ENCODE assay signal across 8 cellular contexts in the genomic region with DNA sequence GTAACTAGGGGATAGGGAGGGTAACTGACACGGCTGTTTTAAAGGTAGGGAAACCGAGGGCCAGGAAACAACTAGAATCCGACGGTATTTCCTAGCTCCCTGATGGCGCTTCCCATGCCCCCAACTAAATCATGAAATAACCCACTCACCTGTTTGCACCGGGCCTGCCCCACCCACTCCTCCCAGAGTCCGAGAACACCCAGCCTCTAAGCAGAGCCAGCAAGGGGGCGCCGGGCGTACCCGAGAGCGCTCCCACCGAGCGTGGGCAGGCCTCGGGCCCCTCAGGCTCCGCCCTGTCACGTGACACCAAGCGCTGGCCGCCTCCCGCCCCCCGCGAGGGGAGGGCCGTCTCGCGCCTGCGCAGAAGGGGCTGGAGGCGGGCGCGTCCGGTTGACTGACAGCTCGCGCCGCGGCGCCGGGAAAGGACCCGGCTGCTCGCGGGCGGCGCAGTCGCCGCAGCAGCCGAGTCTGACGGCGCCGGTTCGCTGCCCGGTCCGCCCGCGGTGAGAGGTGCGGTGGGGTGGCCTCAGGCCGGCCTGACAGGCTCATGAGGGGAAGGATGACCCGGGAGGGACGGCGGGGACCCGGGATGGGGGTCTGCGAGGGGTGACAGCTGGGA. TPM values are rescaled to one million over a fixed set of nuclear protein-coding genes. Genes with fewer than 3 reads are reported as not detected.
DNase-seq lines count a peak whose midpoint lies in the region; ATAC-seq and TF ChIP-seq lines count a peak whose summit lies in the region.

A gene with protein sequence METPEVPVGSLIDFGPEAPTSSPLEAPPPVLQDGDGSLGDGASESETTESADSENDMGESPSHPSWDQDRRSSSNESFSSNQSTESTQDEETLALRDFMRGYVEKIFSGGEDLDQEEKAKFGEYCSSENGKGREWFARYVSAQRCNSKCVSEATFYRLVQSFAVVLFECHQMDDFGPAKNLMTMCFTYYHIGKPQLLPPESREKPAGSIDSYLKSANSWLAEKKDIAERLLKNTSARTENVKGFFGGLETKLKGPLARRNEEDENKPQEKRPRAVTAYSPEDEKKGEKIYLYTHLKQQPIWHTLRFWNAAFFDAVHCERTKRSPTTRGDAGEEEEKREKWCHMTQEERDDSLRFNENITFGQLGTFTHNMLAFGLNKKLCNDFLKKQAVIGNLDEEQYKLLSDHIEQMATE (plus strand): TSS at position 447 of the 619 bp plus-strand sequence. CDS start 39,277 bp downstream, outside the sequence.

- H3K4me1 ChIP-seq in prostate gland (replicated peaks) (peaks cover 27% of the 10 kb centered on the region), upper lobe of right lung (peaks cover 32% of the 10 kb centered on the region)

- no peaks in the 10 kb centered on the region for H3K27me3 ChIP-seq in prostate gland (replicated peaks; ENCODE audit: insufficient read depth)
- H3K27me3 ChIP-seq in upper lobe of right lung, result no peaks in the 10 kb centered on the region

- H3K36me3 ChIP-seq in prostate gland (no peaks in the 10 kb centered on the region), upper lobe of right lung (no peaks in the 10 kb centered on the region)

- TF ChIP-seq POLR2A in prostate gland (IDR thresholded peaks at IDR 0.05), result peak; percentile 99

- intact Hi-C loops in left cardiac atrium (cut with DNase I) (no loop called here), prostate gland (cut with DNase I) (loop anchor here (5.0 kb wide), 1 partner anchor 60 kb away; no protein-coding TSS in a partner anchor), upper lobe of right lung (cut with DNase I) (no loop called here)

- under 1% methylated on average over 53 of the region's 59 CpGs for WGBS in prostate gland

- H3K27ac ChIP-seq in prostate gland (peak within 1 kb of the TSS; percentile 87 to 95), upper lobe of right lung (peak within 1 kb of the TSS; percentile 90)

- peak; percentile 39; the same call in 1 of the 2 replicates for TF ChIP-seq CTCF in GM12874 (IDR thresholded peaks at IDR 0.05; ENCODE audit: insufficient read depth, low read depth, low read length)
- peak in 3 of 4 experiments; percentile 45 to 59 (median 50) for TF ChIP-seq CTCF in prostate gland (IDR thresholded peaks at IDR 0.05)
- TF ChIP-seq CTCF in upper lobe of right lung (IDR thresholded peaks at IDR 0.05), result no peak

- peak; percentile 82 for ATAC-seq in HG02678 (IDR thresholded peaks at IDR 0.05; ENCODE audit: unreplicated experiment)
- ATAC-seq in left cardiac atrium, result peak; percentile 92 to 94
- ATAC-seq in upper lobe of right lung, result peak; percentile 95

- H3K9me3 ChIP-seq in prostate gland, result no peaks in the 10 kb centered on the region
- no peaks in the 10 kb centered on the region for H3K9me3 ChIP-seq in upper lobe of right lung

- H3K4me3 ChIP-seq in prostate gland, result peak within 1 kb of the TSS; percentile 76 to 88
- peak within 1 kb of the TSS; percentile 76 for H3K4me3 ChIP-seq in upper lobe of right lung

- DNase-seq in NCI-H1417 (lab: John Stamatoyannopoulos, UW) (peak; percentile 87 to 94 (median 94)), T follicular helper cell (ENCODE audit: low read depth) (peak; percentile 96), amniotic epithelial cell (ENCODE audit: low read depth) (peak; percentile 80), left cardiac atrium (peak; percentile 94), prostate gland (ENCODE audit: low spot score) (peak; percentile 92), upper lobe of right lung (peak; percentile 97)

RNA-seq across cellular contexts. Expression of the gene that starts here (rescaled TPM):
- total RNA-seq in left cardiac atrium, result 10 to 100 TPM in 1 of 2 donors, 1 to 10 TPM in 1; 9.2 to 10.4 TPM
- total RNA-seq in prostate gland, result 10 to 100 TPM; 14.4 to 29.4 TPM
- 21.7 TPM for total RNA-seq in upper lobe of right lung

Comparison
In these comparisons a context has a peak if more than half of its experiments do, and no peak if none do; other contexts are left out.
1. Peak in every context shown above with its lines: DNase-seq, ATAC-seq, H3K4me3 ChIP-seq and H3K27ac ChIP-seq.